Comparison of ENCODE assay signal across 2 cellular contexts in genomic region chr7:123752534-123752933, GRCh38.
TF ChIP-seq lines count a peak whose summit lies in the region.

No MANE protein-coding gene starts in this region.

TF ChIP-seq in GM23338, 12 proteins besides CTCF, POLR2A, EP300 and RAD21:
- TF ChIP-seq ZNF462 (CRISPR knock-in tag; IDR thresholded peaks at IDR 0.05) (no peak), JUNB (IDR thresholded peaks at IDR 0.05; ENCODE audit: unreplicated experiment) (no peak), ETS1 (IDR thresholded peaks at IDR 0.05) (no peak), POLR2AphosphoS5 (IDR thresholded peaks at IDR 0.05; ENCODE audit: low read depth) (no peak), STAT1 (IDR thresholded peaks at IDR 0.05; ENCODE audit: unreplicated experiment) (no peak), EZH2phosphoT487 (IDR thresholded peaks at IDR 0.05; ENCODE audit: unreplicated experiment) (no peak), EZH2 (IDR thresholded peaks at IDR 0.05; ENCODE audit: low read depth, unreplicated experiment) (no peak), ZNF114 (CRISPR knock-in tag; IDR thresholded peaks at IDR 0.05) (no peak), ZNF331 (CRISPR knock-in tag; IDR thresholded peaks at IDR 0.05; ENCODE audit: low read depth) (no peak), REST (IDR thresholded peaks at IDR 0.05; ENCODE audit: unreplicated experiment) (no peak), NANOG (IDR thresholded peaks at IDR 0.05; ENCODE audit: borderline replicate concordance) (no peak), CREB1 (CRISPR knock-in tag; IDR thresholded peaks at IDR 0.05; ENCODE audit: low read depth) (no peak)

TF ChIP-seq in WTC11, 78 proteins besides CTCF, POLR2A, EP300 and RAD21 (continued from another document):
- no peak for TF ChIP-seq AR (CRISPR knock-in tag; IDR thresholded peaks at IDR 0.05)
- TF ChIP-seq, protein P1, sequence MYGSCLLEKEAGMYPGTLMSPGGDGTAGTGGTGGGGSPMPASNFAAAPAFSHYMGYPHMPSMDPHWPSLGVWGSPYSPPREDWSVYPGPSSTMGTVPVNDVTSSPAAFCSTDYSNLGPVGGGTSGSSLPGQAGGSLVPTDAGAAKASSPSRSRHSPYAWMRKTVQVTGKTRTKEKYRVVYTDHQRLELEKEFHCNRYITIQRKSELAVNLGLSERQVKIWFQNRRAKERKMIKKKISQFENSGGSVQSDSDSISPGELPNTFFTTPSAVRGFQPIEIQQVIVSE (CRISPR knock-in tag; IDR thresholded peaks at IDR 0.05; ENCODE audit: borderline replicate concordance): no peak
- no peak for TF ChIP-seq JAZF1 (CRISPR knock-in tag; IDR thresholded peaks at IDR 0.05)
- no peak for TF ChIP-seq TEAD1 (CRISPR knock-in tag; IDR thresholded peaks at IDR 0.05)
- no peak for TF ChIP-seq PRDM15 (CRISPR knock-in tag; IDR thresholded peaks at IDR 0.05)
- no peak for TF ChIP-seq ZBTB43 (CRISPR knock-in tag; IDR thresholded peaks at IDR 0.05)
- no peak for TF ChIP-seq GRHL2 (CRISPR knock-in tag; IDR thresholded peaks at IDR 0.05; ENCODE audit: insufficient replicate concordance, severe bottlenecking)
- TF ChIP-seq GTF2I (CRISPR knock-in tag; conservative IDR thresholded peaks at IDR 0.05): no peak
- TF ChIP-seq ZNF232 (CRISPR knock-in tag; IDR thresholded peaks at IDR 0.05): no peak
- TF ChIP-seq HMGA2 (CRISPR knock-in tag; IDR thresholded peaks at IDR 0.05): no peak
- TF ChIP-seq JUN (CRISPR knock-in tag; IDR thresholded peaks at IDR 0.05): no peak
- TF ChIP-seq TCF7 (CRISPR knock-in tag; IDR thresholded peaks at IDR 0.05; ENCODE audit: low read depth): no peak
- no peak for TF ChIP-seq FOXJ3 (CRISPR knock-in tag; IDR thresholded peaks at IDR 0.05; ENCODE audit: borderline replicate concordance)
- TF ChIP-seq NR1H2 (CRISPR knock-in tag; IDR thresholded peaks at IDR 0.05): no peak
